10 cellular contexts compared by ENCODE assay signal in the genomic region with DNA sequence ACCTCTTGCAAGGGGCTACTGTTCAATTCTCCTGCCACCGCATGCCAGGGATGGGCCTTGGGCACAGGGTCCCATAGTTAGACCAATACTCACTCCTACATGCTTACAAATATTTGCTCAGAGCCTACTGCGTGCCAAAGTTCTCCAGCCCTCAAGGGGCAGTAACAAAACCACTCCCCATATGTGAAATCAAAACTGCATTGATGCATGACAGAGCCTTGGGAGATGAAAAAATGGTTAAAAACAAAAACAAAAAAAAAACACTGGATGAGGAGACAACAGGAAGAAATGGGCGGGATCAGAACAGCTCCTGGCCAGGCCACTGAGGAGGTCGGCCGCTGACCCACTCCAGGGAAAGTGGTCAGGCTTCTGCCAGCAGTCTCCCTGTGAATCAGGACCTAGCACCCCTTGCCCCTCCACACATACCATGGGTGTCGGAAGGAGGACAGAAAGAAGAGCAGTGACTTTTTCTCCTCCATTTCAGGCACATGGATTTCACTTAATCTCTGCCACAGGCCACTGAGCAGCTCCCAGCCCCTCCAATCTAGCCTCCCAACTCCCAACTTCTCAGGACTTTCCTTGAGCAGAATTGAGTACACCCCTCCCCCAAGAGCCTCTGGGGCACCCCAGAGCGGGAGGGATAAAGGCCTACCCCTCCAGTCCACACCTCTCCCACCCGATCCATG. TPM values are rescaled to one million over a fixed set of nuclear protein-coding genes. Genes with fewer than 3 reads are reported as not detected.
DNase-seq lines count a peak whose midpoint lies in the region; ATAC-seq, FAIRE-seq and TF ChIP-seq lines count a peak whose summit lies in the region.
"Had no signal": no experiment of that assay in that cellular context is flagged by ENCODE, and none has a peak within 500 bp of the region (broad histone marks: within the 10 kb centered on the region; RNA-seq: fewer than 3 reads in every experiment).

No MANE protein-coding gene starts in this region.

- H3K27me3 Mint-ChIP-seq in CD4-positive, CD25-positive, alpha-beta regulatory T cell: peaks cover 22% of the 10 kb centered on the region

- FAIRE-seq in pancreas (lab: Jason Lieb, UNC): no peak
- FAIRE-seq: endothelial cell of umbilical vein had no signal

- intact Hi-C loops in left ventricle myocardium superior (cut with micrococcal nuclease) (no loop called here), pancreas (cut with DNase I) (no loop called here)

- H3K9me3 ChIP-seq in CD4-positive, CD25-positive, alpha-beta regulatory T cell (ENCODE audit: control insufficient read depth in 2 of 2, low read length in 2 of 2): no peaks in the 10 kb centered on the region
- no peaks in the 10 kb centered on the region for H3K9me3 ChIP-seq in pancreas

- ATAC-seq in CD4-positive, CD25-positive, alpha-beta regulatory T cell (ENCODE audit: low read depth in 2 of 2): no peak
- ATAC-seq in left ventricle myocardium superior: no peak
- no peak for ATAC-seq in pancreas
- ATAC-seq in HG02588 (IDR thresholded peaks at IDR 0.05; ENCODE audit: unreplicated experiment): no peak

- TF ChIP-seq CTCF in VCaP (conservative IDR thresholded peaks at IDR 0.05): no peak
- TF ChIP-seq CTCF in pancreas (IDR thresholded peaks at IDR 0.05): no peak

- H3K4me3 Mint-ChIP-seq in CD4-positive, CD25-positive, alpha-beta regulatory T cell: peak overlapping the region; percentile 7 to 84 (median 59)

- 48 to 54% methylated on average over 8 of the region's 8 CpGs for WGBS in pancreas, 2 donors

- H3K27me3 ChIP-seq in CD4-positive, CD25-positive, alpha-beta regulatory T cell (ENCODE audit: control insufficient read depth, insufficient read depth, low read length): peaks cover 2% of the 10 kb centered on the region
- H3K27me3 ChIP-seq in pancreas: no peaks in the 10 kb centered on the region

- peaks cover under 1% of the 10 kb centered on the region for H3K36me3 ChIP-seq in CD4-positive, CD25-positive, alpha-beta regulatory T cell (ENCODE audit: control insufficient read depth, insufficient read depth, low read length)
- peaks cover 0 to 5% (median 0%) of the 10 kb centered on the region in 3 donors for H3K36me3 ChIP-seq in pancreas

- H3K4me3 ChIP-seq in CD4-positive, CD25-positive, alpha-beta regulatory T cell (ENCODE audit: low read depth, low read length): no peak overlapping the region
- H3K4me3 ChIP-seq in pancreas: peak overlapping the region in 2 of 4 donors; percentile 86 to 87

- peaks cover 8% of the 10 kb centered on the region for H3K4me1 ChIP-seq in CD4-positive, CD25-positive, alpha-beta regulatory T cell (ENCODE audit: control insufficient read depth, insufficient read depth, low read length, poor library complexity, severe bottlenecking)
- peaks cover 3 to 17% (median 9%) of the 10 kb centered on the region in 3 donors for H3K4me1 ChIP-seq in pancreas

- H3K4me1 Mint-ChIP-seq in CD4-positive, CD25-positive, alpha-beta regulatory T cell: peaks cover 0 to 24% (median 4%) of the 10 kb centered on the region in 4 donors

- no peak for DNase-seq in CD4-positive, CD25-positive, alpha-beta regulatory T cell
- DNase-seq in left ventricle myocardium superior (peak; percentile 35), pancreas (peak in 1 of 6 donors; percentile 15), GM19240 (ENCODE audit: insufficient read length, low spot score) (no peak), NCI-H2081 (lab: John Stamatoyannopoulos, UW) (no peak), midbrain (lab: John Stamatoyannopoulos, UW) (no peak)
- DNase-seq: NK-92 treated with Interleukin-12 subunit alpha and Interleukin-12 subunit beta, amount 100 ng/mL, for 24 hours had no signal

- no peak overlapping the region for H3K27ac ChIP-seq in CD4-positive, CD25-positive, alpha-beta regulatory T cell (ENCODE audit: insufficient read depth, low read length, poor library complexity, severe bottlenecking)
- H3K27ac ChIP-seq in VCaP: peak overlapping the region; percentile 96
- H3K27ac ChIP-seq in pancreas: peak overlapping the region; percentile 90 to 95 (median 93)

- no peak overlapping the region for H3K27ac Mint-ChIP-seq in CD4-positive, CD25-positive, alpha-beta regulatory T cell

- H3K36me3 Mint-ChIP-seq in CD4-positive, CD25-positive, alpha-beta regulatory T cell: no peaks in the 10 kb centered on the region

- H3K9me3 Mint-ChIP-seq in CD4-positive, CD25-positive, alpha-beta regulatory T cell: peaks cover 0 to 2% (median 0%) of the 10 kb centered on the region in 7 donors

RNA-seq across cellular contexts. Expression of a gene that starts 2.8 kb away (rescaled TPM):
- total RNA-seq in CD4-positive, CD25-positive, alpha-beta regulatory T cell: 5.2 TPM
- under 1 TPM in 1 of 4 donors, not detected in 3; 0.07 TPM for polyA plus RNA-seq in CD4-positive, CD25-positive, alpha-beta regulatory T cell
- total RNA-seq in left ventricle myocardium superior: 50.8 TPM
- total RNA-seq in pancreas: 100 to 1,000 TPM in 1 of 6 donors, 10 to 100 TPM in 5; 47.8 to 103 (median 65.1) TPM
- 100 to 1,000 TPM; 286 to 372 TPM for polyA plus RNA-seq in pancreas

RNA-seq across cellular contexts. Expression of a gene that starts 12.8 kb away (rescaled TPM):
- 4.6 TPM for total RNA-seq in CD4-positive, CD25-positive, alpha-beta regulatory T cell
- 10 to 100 TPM in 1 of 4 donors, 1 to 10 TPM in 3; 7.1 to 13.7 (median 9.1) TPM for polyA plus RNA-seq in CD4-positive, CD25-positive, alpha-beta regulatory T cell
- total RNA-seq in left ventricle myocardium superior: 13.3 TPM
- total RNA-seq in pancreas: 1 to 10 TPM; 1.6 to 4.3 (median 3.3) TPM
- 1 to 10 TPM; 2.5 to 5.8 TPM for polyA plus RNA-seq in pancreas

RNA-seq across cellular contexts. Expression of a gene that starts 13.0 kb away (rescaled TPM):
- 248 TPM for total RNA-seq in CD4-positive, CD25-positive, alpha-beta regulatory T cell
- 100 to 1,000 TPM; 664 to 743 (median 695) TPM for polyA plus RNA-seq in CD4-positive, CD25-positive, alpha-beta regulatory T cell
- total RNA-seq in left ventricle myocardium superior (262 TPM), pancreas (10 to 100 TPM; 59.0 to 83.8 (median 68.0) TPM)
- polyA plus RNA-seq in pancreas: 100 to 1,000 TPM; 278 to 320 TPM

RNA-seq across cellular contexts. Expression of a gene that starts 19.4 kb away (rescaled TPM):
- total RNA-seq in CD4-positive, CD25-positive, alpha-beta regulatory T cell: 11.5 TPM
- polyA plus RNA-seq in CD4-positive, CD25-positive, alpha-beta regulatory T cell: 10 to 100 TPM in 3 of 4 donors, 1 to 10 TPM in 1; 9.6 to 14.7 (median 13.3) TPM
- total RNA-seq in left ventricle myocardium superior: 4.9 TPM
- 1 to 10 TPM; 2.0 to 3.4 (median 2.9) TPM for total RNA-seq in pancreas
- polyA plus RNA-seq in pancreas: 1 to 10 TPM; 4.3 to 4.8 TPM

RNA-seq across cellular contexts. Expression of a gene that starts 55.1 kb away (rescaled TPM):
- not detected for total RNA-seq in CD4-positive, CD25-positive, alpha-beta regulatory T cell
- polyA plus RNA-seq in CD4-positive, CD25-positive, alpha-beta regulatory T cell: not detected
- total RNA-seq in left ventricle myocardium superior (not detected), pancreas (1 to 10 TPM; 3.3 to 9.6 (median 6.2) TPM)
- 1 to 10 TPM; 2.7 to 5.6 TPM for polyA plus RNA-seq in pancreas
- total RNA-seq: endothelial cell of umbilical vein had no signal
- polyA plus RNA-seq: endothelial cell of umbilical vein had no signal
